9 cellular contexts compared by ENCODE assay signal in genomic region chr11:71563401-71563800, GRCh38. TPM values are rescaled to one million over a fixed set of nuclear protein-coding genes. Genes with fewer than 3 reads are reported as not detected.
A peak's percentile ranks its signal among the peaks of the same experiment; 100 is the strongest.
DNase-seq lines count a peak whose midpoint lies in the region; ATAC-seq, FAIRE-seq and TF ChIP-seq lines count a peak whose summit lies in the region.
"Had no signal": no experiment of that assay in that cellular context is flagged by ENCODE, and none has a peak within 500 bp of the region (broad histone marks: within the 10 kb centered on the region; RNA-seq: fewer than 3 reads in every experiment).

No MANE protein-coding gene starts in this region.

- no peaks in the 10 kb centered on the region for H3K27me3 ChIP-seq in BE2C
- H3K27me3 ChIP-seq in spleen (replicated peaks in 1 of 7) = peaks cover 0 to 29% (median 9%) of the 10 kb centered on the region in 7 donors

- ATAC-seq in GM19023 (IDR thresholded peaks at IDR 0.05; ENCODE audit: unreplicated experiment) = no peak
- no peak for ATAC-seq in stimulated activated effector memory CD8-positive, alpha-beta T cell treated with anti-CD3 and anti-CD28 coated beads, Interleukin-12 subunit alpha, Interleukin-12 subunit beta, amount 100 ng/mL, for 72 hours

- no peak overlapping the region for H3K27ac Mint-ChIP-seq in stimulated activated effector memory CD8-positive, alpha-beta T cell treated with anti-CD3 and anti-CD28 coated beads, Interleukin-12 subunit alpha, Interleukin-12 subunit beta, amount 100 ng/mL, for 72 hours

- peak; percentile 75 for TF ChIP-seq CTCF in BE2C (IDR thresholded peaks at IDR 0.05; ENCODE audit: low read depth, low read length)
- TF ChIP-seq CTCF in spleen (IDR thresholded peaks at IDR 0.05 in 8 of 11, conservative IDR thresholded peaks at IDR 0.05 in 3 of 11) = peak in 7 of 11 experiments; percentile 22 to 43 (median 33)

- H3K27ac ChIP-seq in spleen = no peak overlapping the region

- no peak overlapping the region for H3K4me3 Mint-ChIP-seq in stimulated activated effector memory CD8-positive, alpha-beta T cell treated with anti-CD3 and anti-CD28 coated beads, Interleukin-12 subunit alpha, Interleukin-12 subunit beta, amount 100 ng/mL, for 72 hours

- H3K4me3 ChIP-seq in BE2C (ENCODE audit: low read depth, low read length) (no peak overlapping the region), spleen (no peak overlapping the region)

- no peak for TF ChIP-seq POLR2A in spleen (IDR thresholded peaks at IDR 0.05)

- 7 to 11% (median 10%) methylated on average over 8 of the region's 8 CpGs for WGBS in spleen, 5 donors

- no peaks in the 10 kb centered on the region for H3K9me3 ChIP-seq in BE2C
- no peaks in the 10 kb centered on the region for H3K9me3 ChIP-seq in spleen

- intact Hi-C loops in spleen (cut with DNase I; ENCODE audit: low total_unique reads) = no loop called here

- H3K4me1 ChIP-seq in BE2C = no peaks in the 10 kb centered on the region
- no peaks in the 10 kb centered on the region for H3K4me1 ChIP-seq in spleen

- H3K36me3 ChIP-seq in BE2C (no peaks in the 10 kb centered on the region), spleen (no peaks in the 10 kb centered on the region)

- DNase-seq in BE2C (peak; percentile 53), GM19239 (ENCODE audit: insufficient read length, low spot score) (peak; percentile 32), RPMI7951 (ENCODE audit: low read depth) (peak; percentile 77), fibroblast of peridontal ligament (ENCODE audit: extremely low read depth) (peak; percentile 32), spleen (no peak), NCI-H2196 treated with DMSO at 0.1 percent for 48 hours (lab: John Stamatoyannopoulos, UW; ENCODE audit: unreplicated experiment) (no peak)
- no peak for DNase-seq in stimulated activated effector memory CD8-positive, alpha-beta T cell treated with anti-CD3 and anti-CD28 coated beads, Interleukin-12 subunit alpha, Interleukin-12 subunit beta, amount 100 ng/mL, for 72 hours (ENCODE audit: low spot score in 2 of 2)

- H3K36me3 Mint-ChIP-seq in stimulated activated effector memory CD8-positive, alpha-beta T cell treated with anti-CD3 and anti-CD28 coated beads, Interleukin-12 subunit alpha, Interleukin-12 subunit beta, amount 100 ng/mL, for 72 hours = no peaks in the 10 kb centered on the region

- H3K4me1 Mint-ChIP-seq in stimulated activated effector memory CD8-positive, alpha-beta T cell treated with anti-CD3 and anti-CD28 coated beads, Interleukin-12 subunit alpha, Interleukin-12 subunit beta, amount 100 ng/mL, for 72 hours = no peaks in the 10 kb centered on the region

- no peaks in the 10 kb centered on the region for H3K9me3 Mint-ChIP-seq in stimulated activated effector memory CD8-positive, alpha-beta T cell treated with anti-CD3 and anti-CD28 coated beads, Interleukin-12 subunit alpha, Interleukin-12 subunit beta, amount 100 ng/mL, for 72 hours

- FAIRE-seq in GM19239 (lab: Jason Lieb, UNC) = no peak
- FAIRE-seq: islet of Langerhans had no signal

RNA-seq across cellular contexts. Expression of gene KRTAP5-10, which starts 2.0 kb away (rescaled TPM):
- not detected for polyA plus RNA-seq in BE2C (2012; ENCODE audit: insufficient read depth, insufficient read length, low read depth)
- total RNA-seq in RPMI7951 (2014; rRNA removed; shearing (Covaris generic)) = not detected in 2 replicates
- total RNA-seq in spleen = under 1 TPM in 1 of 7 donors, not detected in 6; 0.32 TPM
- under 1 TPM; 0.08 to 0.17 (median 0.13) TPM for polyA plus RNA-seq in spleen

RNA-seq across cellular contexts. Expression of gene KRTAP5-9, which starts 15.2 kb away (rescaled TPM):
- polyA plus RNA-seq in BE2C (2012; ENCODE audit: insufficient read depth, insufficient read length, low read depth) = not detected
- not detected in 2 replicates for total RNA-seq in RPMI7951 (2014; rRNA removed; shearing (Covaris generic))
- 1 to 10 TPM in 1 of 7 donors, under 1 TPM in 3, not detected in 3; 0.40 to 1.1 (median 0.62) TPM for total RNA-seq in spleen
- under 1 TPM; 0.29 to 0.67 (median 0.33) TPM for polyA plus RNA-seq in spleen

RNA-seq across cellular contexts. Expression of gene KRTAP5-11, which starts 19.3 kb away (rescaled TPM):
- not detected for polyA plus RNA-seq in BE2C (2012; ENCODE audit: insufficient read depth, insufficient read length, low read depth)
- total RNA-seq in RPMI7951 (2014; rRNA removed; shearing (Covaris generic)) = not detected in 2 replicates
- not detected for total RNA-seq in spleen
- polyA plus RNA-seq in spleen = not detected

RNA-seq across cellular contexts. Expression of gene KRTAP5-8, which starts 25.6 kb away (rescaled TPM):
- polyA plus RNA-seq in BE2C (2012; ENCODE audit: insufficient read depth, insufficient read length, low read depth) = not detected
- total RNA-seq in RPMI7951 (2014; rRNA removed; shearing (Covaris generic)) = not detected in 2 replicates
- total RNA-seq in spleen = under 1 TPM in 3 of 7 donors, not detected in 4; 0.30 to 0.63 (median 0.43) TPM
- under 1 TPM; 0.09 to 0.20 (median 0.13) TPM for polyA plus RNA-seq in spleen

RNA-seq across cellular contexts. Expression of gene KRTAP5-7, which starts 36.3 kb away (rescaled TPM):
- not detected for polyA plus RNA-seq in BE2C (2012; ENCODE audit: insufficient read depth, insufficient read length, low read depth)
- not detected in 2 replicates for total RNA-seq in RPMI7951 (2014; rRNA removed; shearing (Covaris generic))
- under 1 TPM in 3 of 7 donors, not detected in 4; 0.37 to 0.72 (median 0.70) TPM for total RNA-seq in spleen
- polyA plus RNA-seq in spleen = under 1 TPM in 1 of 3 donors, not detected in 2; 0.13 TPM

Comparison
In these comparisons a context has a peak if more than half of its experiments do, and no peak if none do; other contexts are left out.
1. DNase-seq: peak in BE2C (single experiment), GM19239 (single experiment), RPMI7951 (single experiment) and fibroblast of peridontal ligament (single experiment); none in spleen (single experiment), NCI-H2196 treated with DMSO at 0.1 percent for 48 hours (single experiment) and stimulated activated effector memory CD8-positive, alpha-beta T cell treated with anti-CD3 and anti-CD28 coated beads, Interleukin-12 subunit alpha, Interleukin-12 subunit beta, amount 100 ng/mL, for 72 hours (0 of 2).